ENCODE assay signal across 1 cellular context in the genomic region with DNA sequence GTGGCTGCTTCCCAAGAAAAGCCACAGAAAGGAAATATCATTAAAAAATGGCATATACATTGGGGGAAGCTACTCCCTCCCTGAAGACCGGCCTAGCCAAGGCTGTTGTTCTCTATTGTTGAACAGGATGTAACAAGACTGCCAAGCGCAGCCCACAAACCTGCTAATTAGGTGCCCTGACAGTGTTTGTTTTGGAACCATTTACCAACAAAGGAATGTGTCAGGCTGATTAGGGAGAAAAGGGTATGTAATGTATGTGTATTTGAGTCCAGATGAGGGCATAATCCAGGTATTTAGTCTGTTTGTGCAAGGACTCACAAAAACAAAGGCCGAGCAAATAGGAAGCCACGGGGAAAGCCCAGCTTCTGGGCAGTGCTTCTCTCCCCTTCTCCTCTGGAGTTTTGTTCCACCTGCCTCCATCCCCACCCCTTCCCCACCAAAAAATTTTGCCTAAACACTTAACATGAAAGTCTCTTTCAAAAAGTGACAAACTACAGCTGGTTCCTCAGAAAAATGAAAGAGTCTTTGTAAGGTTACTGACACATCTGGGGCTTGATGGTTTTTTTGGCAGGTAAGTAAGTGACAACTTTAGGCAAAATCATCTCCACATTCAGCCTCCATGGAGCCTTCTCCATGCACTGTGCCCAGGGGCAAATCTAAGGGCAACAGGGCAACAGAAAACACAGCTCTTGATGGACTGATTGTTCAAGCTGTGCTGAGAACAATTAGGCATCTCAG.
TF ChIP-seq lines count a peak whose summit lies in the region.

No MANE protein-coding gene starts in this region.

TF ChIP-seq in HEK293, 187 proteins besides CTCF, POLR2A, EP300 and RAD21 (continued from another document and continues in another):
- TF ChIP-seq PRDM2 (tag by site-specific recombination; IDR thresholded peaks at IDR 0.05; ENCODE audit: borderline replicate concordance) = no peak
- no peak for TF ChIP-seq ZNF239 (tag by site-specific recombination; IDR thresholded peaks at IDR 0.05)
- TF ChIP-seq ZNF792 (tag by site-specific recombination; IDR thresholded peaks at IDR 0.05) = no peak
- TF ChIP-seq, protein P1, sequence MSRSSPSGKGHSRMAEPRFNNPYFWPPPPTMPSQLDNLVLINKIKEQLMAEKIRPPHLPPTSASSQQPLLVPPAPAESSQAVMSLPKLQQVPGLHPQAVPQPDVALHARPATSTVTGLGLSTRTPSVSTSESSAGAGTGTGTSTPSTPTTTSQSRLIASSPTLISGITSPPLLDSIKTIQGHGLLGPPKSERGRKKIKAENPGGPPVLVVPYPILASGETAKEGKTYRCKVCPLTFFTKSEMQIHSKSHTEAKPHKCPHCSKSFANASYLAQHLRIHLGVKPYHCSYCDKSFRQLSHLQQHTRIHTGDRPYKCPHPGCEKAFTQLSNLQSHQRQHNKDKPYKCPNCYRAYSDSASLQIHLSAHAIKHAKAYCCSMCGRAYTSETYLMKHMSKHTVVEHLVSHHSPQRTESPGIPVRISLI (tag by site-specific recombination; IDR thresholded peaks at IDR 0.05) = peak; percentile 52; the same call in 1 of the 2 replicates
- no peak for TF ChIP-seq ZNF354C (tag by site-specific recombination; IDR thresholded peaks at IDR 0.05; ENCODE audit: borderline replicate concordance, low read depth)
- no peak for TF ChIP-seq ZNF777 (tag by site-specific recombination; IDR thresholded peaks at IDR 0.05; ENCODE audit: borderline replicate concordance)
- TF ChIP-seq ZNF350 (tag by site-specific recombination; IDR thresholded peaks at IDR 0.05) = no peak
- TF ChIP-seq ZNF701 (tag by site-specific recombination; IDR thresholded peaks at IDR 0.05) = no peak
- no peak for TF ChIP-seq ZNF23 (tag by site-specific recombination; IDR thresholded peaks at IDR 0.05; ENCODE audit: borderline replicate concordance)
- TF ChIP-seq ZNF558 (tag by site-specific recombination; IDR thresholded peaks at IDR 0.05) = no peak
- TF ChIP-seq, protein P2, sequence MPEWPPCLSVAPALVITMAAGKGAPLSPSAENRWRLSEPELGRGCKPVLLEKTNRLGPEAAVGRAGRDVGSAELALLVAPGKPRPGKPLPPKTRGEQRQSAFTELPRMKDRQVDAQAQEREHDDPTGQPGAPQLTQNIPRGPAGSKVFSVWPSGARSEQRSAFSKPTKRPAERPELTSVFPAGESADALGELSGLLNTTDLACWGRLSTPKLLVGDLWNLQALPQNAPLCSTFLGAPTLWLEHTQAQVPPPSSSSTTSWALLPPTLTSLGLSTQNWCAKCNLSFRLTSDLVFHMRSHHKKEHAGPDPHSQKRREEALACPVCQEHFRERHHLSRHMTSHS (tag by site-specific recombination; IDR thresholded peaks at IDR 0.05) = no peak
- no peak for TF ChIP-seq ZNF155 (tag by site-specific recombination; IDR thresholded peaks at IDR 0.05)
- TF ChIP-seq GFI1B (tag by site-specific recombination; IDR thresholded peaks at IDR 0.05) = no peak
- peak; percentile 90 for TF ChIP-seq OSR2 (tag by site-specific recombination; IDR thresholded peaks at IDR 0.05)
- no peak for TF ChIP-seq ZNF768 (tag by site-specific recombination; IDR thresholded peaks at IDR 0.05)
- TF ChIP-seq ZNF214 (tag by site-specific recombination; IDR thresholded peaks at IDR 0.05; ENCODE audit: borderline replicate concordance) = no peak
- peak; percentile 77 for TF ChIP-seq ZNF629 (tag by site-specific recombination; IDR thresholded peaks at IDR 0.05)
- TF ChIP-seq ZNF280D (tag by site-specific recombination; IDR thresholded peaks at IDR 0.05) = no peak
- TF ChIP-seq, protein P3, sequence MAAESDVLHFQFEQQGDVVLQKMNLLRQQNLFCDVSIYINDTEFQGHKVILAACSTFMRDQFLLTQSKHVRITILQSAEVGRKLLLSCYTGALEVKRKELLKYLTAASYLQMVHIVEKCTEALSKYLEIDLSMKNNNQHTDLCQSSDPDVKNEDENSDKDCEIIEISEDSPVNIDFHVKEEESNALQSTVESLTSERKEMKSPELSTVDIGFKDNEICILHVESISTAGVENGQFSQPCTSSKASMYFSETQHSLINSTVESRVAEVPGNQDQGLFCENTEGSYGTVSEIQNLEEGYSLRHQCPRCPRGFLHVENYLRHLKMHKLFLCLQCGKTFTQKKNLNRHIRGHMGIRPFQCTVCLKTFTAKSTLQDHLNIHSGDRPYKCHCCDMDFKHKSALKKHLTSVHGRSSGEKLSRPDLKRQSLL (tag by site-specific recombination; IDR thresholded peaks at IDR 0.05) = no peak
- TF ChIP-seq SALL2 (tag by site-specific recombination; IDR thresholded peaks at IDR 0.05; ENCODE audit: borderline replicate concordance) = no peak
- no peak for TF ChIP-seq ZSCAN30 (tag by site-specific recombination; IDR thresholded peaks at IDR 0.05)
- no peak for TF ChIP-seq KLF9 (tag by site-specific recombination; IDR thresholded peaks at IDR 0.05; ENCODE audit: low read depth)
- TF ChIP-seq ZNF10 (tag by site-specific recombination; IDR thresholded peaks at IDR 0.05) = peak; percentile 65; the same call in 1 of the 2 replicates
- TF ChIP-seq, protein P4, sequence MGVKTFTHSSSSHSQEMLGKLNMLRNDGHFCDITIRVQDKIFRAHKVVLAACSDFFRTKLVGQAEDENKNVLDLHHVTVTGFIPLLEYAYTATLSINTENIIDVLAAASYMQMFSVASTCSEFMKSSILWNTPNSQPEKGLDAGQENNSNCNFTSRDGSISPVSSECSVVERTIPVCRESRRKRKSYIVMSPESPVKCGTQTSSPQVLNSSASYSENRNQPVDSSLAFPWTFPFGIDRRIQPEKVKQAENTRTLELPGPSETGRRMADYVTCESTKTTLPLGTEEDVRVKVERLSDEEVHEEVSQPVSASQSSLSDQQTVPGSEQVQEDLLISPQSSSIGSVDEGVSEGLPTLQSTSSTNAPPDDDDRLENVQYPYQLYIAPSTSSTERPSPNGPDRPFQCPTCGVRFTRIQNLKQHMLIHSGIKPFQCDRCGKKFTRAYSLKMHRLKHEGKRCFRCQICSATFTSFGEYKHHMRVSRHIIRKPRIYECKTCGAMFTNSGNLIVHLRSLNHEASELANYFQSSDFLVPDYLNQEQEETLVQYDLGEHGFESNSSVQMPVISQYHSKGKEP (tag by site-specific recombination; IDR thresholded peaks at IDR 0.05) = no peak
- no peak for TF ChIP-seq ZNF596 (tag by site-specific recombination; IDR thresholded peaks at IDR 0.05)
- TF ChIP-seq, protein P5, sequence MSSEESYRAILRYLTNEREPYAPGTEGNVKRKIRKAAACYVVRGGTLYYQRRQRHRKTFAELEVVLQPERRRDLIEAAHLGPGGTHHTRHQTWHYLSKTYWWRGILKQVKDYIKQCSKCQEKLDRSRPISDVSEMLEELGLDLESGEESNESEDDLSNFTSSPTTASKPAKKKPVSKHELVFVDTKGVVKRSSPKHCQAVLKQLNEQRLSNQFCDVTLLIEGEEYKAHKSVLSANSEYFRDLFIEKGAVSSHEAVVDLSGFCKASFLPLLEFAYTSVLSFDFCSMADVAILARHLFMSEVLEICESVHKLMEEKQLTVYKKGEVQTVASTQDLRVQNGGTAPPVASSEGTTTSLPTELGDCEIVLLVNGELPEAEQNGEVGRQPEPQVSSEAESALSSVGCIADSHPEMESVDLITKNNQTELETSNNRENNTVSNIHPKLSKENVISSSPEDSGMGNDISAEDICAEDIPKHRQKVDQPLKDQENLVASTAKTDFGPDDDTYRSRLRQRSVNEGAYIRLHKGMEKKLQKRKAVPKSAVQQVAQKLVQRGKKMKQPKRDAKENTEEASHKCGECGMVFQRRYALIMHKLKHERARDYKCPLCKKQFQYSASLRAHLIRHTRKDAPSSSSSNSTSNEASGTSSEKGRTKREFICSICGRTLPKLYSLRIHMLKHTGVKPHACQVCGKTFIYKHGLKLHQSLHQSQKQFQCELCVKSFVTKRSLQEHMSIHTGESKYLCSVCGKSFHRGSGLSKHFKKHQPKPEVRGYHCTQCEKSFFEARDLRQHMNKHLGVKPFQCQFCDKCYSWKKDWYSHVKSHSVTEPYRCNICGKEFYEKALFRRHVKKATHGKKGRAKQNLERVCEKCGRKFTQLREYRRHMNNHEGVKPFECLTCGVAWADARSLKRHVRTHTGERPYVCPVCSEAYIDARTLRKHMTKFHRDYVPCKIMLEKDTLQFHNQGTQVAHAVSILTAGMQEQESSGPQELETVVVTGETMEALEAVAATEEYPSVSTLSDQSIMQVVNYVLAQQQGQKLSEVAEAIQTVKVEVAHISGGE (tag by site-specific recombination; conservative IDR thresholded peaks at IDR 0.05; ENCODE audit: low read depth) = no peak
- no peak for TF ChIP-seq ZNF658 (tag by site-specific recombination; IDR thresholded peaks at IDR 0.05)
- TF ChIP-seq ZBTB17 (tag by site-specific recombination; IDR thresholded peaks at IDR 0.05) = peak; percentile 77
- no peak for TF ChIP-seq ZNF626 (tag by site-specific recombination; IDR thresholded peaks at IDR 0.05)
- TF ChIP-seq ZNF114 (tag by site-specific recombination; IDR thresholded peaks at IDR 0.05) = no peak
- TF ChIP-seq ZNF610 (tag by site-specific recombination; IDR thresholded peaks at IDR 0.05; ENCODE audit: borderline replicate concordance) = no peak
- TF ChIP-seq, protein P6, sequence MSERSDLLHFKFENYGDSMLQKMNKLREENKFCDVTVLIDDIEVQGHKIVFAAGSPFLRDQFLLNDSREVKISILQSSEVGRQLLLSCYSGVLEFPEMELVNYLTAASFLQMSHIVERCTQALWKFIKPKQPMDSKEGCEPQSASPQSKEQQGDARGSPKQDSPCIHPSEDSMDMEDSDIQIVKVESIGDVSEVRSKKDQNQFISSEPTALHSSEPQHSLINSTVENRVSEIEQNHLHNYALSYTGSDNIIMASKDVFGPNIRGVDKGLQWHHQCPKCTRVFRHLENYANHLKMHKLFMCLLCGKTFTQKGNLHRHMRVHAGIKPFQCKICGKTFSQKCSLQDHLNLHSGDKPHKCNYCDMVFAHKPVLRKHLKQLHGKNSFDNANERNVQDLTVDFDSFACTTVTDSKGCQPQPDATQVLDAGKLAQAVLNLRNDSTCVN (tag by site-specific recombination; optimal IDR thresholded peaks at IDR 0.05) = no peak
- no peak for TF ChIP-seq KLF7 (tag by site-specific recombination; IDR thresholded peaks at IDR 0.05; ENCODE audit: borderline replicate concordance)
- no peak for TF ChIP-seq ZNF157 (tag by site-specific recombination; IDR thresholded peaks at IDR 0.05)
- peak; percentile 26; the same call in 1 of the 2 replicates for TF ChIP-seq ZXDB (tag by site-specific recombination; IDR thresholded peaks at IDR 0.05)
- no peak for TF ChIP-seq ZFP37 (tag by site-specific recombination; IDR thresholded peaks at IDR 0.05)
- no peak for TF ChIP-seq ZNF473 (tag by site-specific recombination; IDR thresholded peaks at IDR 0.05)
- 0 out of 2 replicates have a peak, but pooled peaks have one; percentile 41 for TF ChIP-seq KLF8 (tag by site-specific recombination; IDR thresholded peaks at IDR 0.05)
